ENCODE assay signal across 9 cellular contexts in the genomic region with DNA sequence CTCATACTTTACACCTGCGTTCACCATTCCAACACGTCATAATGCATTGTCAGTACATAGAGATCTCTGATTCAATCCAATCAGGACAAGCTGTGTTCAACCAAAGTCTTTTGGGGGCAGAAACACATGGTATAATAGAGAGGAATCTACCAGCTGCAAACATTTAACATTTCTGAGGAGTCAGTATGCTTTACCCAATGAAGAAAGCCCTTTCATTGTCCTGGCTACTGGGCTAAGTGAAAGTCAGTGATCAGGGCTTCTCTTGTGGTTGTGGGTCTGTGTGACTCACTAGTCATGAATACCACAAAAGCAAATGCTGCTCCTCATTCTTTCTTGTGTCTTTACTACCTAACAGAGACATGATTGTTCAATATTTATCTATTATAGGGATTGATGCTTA.
DNase-seq lines count a peak whose midpoint lies in the region; ATAC-seq and TF ChIP-seq lines count a peak whose summit lies in the region.
"Had no signal": no experiment of that assay in that cellular context is flagged by ENCODE, and none has a peak within 500 bp of the region (broad histone marks: within the 10 kb centered on the region; RNA-seq: fewer than 3 reads in every experiment).

No MANE protein-coding gene starts in this region.

- H3K9me3 ChIP-seq in BE2C = no peaks in the 10 kb centered on the region

- DNase-seq in myocyte (ENCODE audit: low read depth) (peak; percentile 95), BE2C (no peak), NCI-H748 (lab: John Stamatoyannopoulos, UW; ENCODE audit: unreplicated experiment) (no peak), NCI-H2196 (lab: John Stamatoyannopoulos, UW; ENCODE audit: unreplicated experiment) (no peak), NCI-H2107 treated with DMSO at 0.1 percent for 48 hours (lab: John Stamatoyannopoulos, UW; ENCODE audit: unreplicated experiment) (no peak)

- no peaks in the 10 kb centered on the region for H3K27me3 ChIP-seq in BE2C

- peak overlapping the region; percentile 50; the same call in 1 of the 2 replicates for H3K27ac ChIP-seq in VCaP

- no peak overlapping the region for H3K4me3 ChIP-seq in BE2C (ENCODE audit: low read depth, low read length)
- H3K4me3 ChIP-seq: lung had no signal

- H3K4me1 ChIP-seq in BE2C = no peaks in the 10 kb centered on the region

- peak; percentile 70 for ATAC-seq in GM18502 (IDR thresholded peaks at IDR 0.05; ENCODE audit: poor library complexity, unreplicated experiment)
- ATAC-seq in HG03135 (IDR thresholded peaks at IDR 0.05; ENCODE audit: unreplicated experiment) = peak; percentile 53

- no peak for TF ChIP-seq CTCF in VCaP (conservative IDR thresholded peaks at IDR 0.05)
- no peak for TF ChIP-seq CTCF in BE2C (IDR thresholded peaks at IDR 0.05; ENCODE audit: low read depth, low read length)

- no peaks in the 10 kb centered on the region for H3K36me3 ChIP-seq in BE2C
